In genomic region chr16:86566601-86566965, GRCh38 we compare ENCODE assay signal across 8 cellular contexts. TPM values are rescaled to one million over a fixed set of nuclear protein-coding genes. Genes with fewer than 3 reads are reported as not detected.
DNase-seq lines count a peak whose midpoint lies in the region; ATAC-seq and TF ChIP-seq lines count a peak whose summit lies in the region.

Gene FOXC2, plus strand, starts transcription at chr16:86566829. Its CDS starts 507 bp downstream, at chr16:86567336.

- 0 to 1% (median 1%) methylated on average over 29 to 30 of the region's 30 CpGs for whole genome bisulfite sequencing in ovary, 3 donors

- no peak within 1 kb of the TSS for H3K27ac ChIP-seq in foreskin keratinocyte
- peak within 1 kb of the TSS; percentile 10 to 24 for H3K27ac ChIP-seq in ovary
- H3K27ac ChIP-seq in OCI-LY7 (ENCODE audit: low read depth, low read length, poor library complexity, severe bottlenecking) = no peak within 1 kb of the TSS

- no peaks in the 10 kb centered on the region for H3K36me3 Mint-ChIP-seq in activated T-helper 17 cell treated with anti-CD3 and anti-CD28 coated beads, Interleukin-2, amount 50 U/mL, for 72 hours (ENCODE audit: low read depth)

- TF ChIP-seq EP300 in ovary (IDR thresholded peaks at IDR 0.05) = no peak

- H3K4me3 ChIP-seq in ovary = peak within 1 kb of the TSS; percentile 22
- H3K4me3 ChIP-seq in OCI-LY7 (ENCODE audit: low read depth, low read length, poor library complexity, severe bottlenecking) = no peak within 1 kb of the TSS

- H3K9me3 ChIP-seq in ovary = no peaks in the 10 kb centered on the region
- H3K9me3 ChIP-seq in OCI-LY7 (ENCODE audit: low read length) = no peaks in the 10 kb centered on the region

- DNase-seq in NCI-H2227 (lab: John Stamatoyannopoulos, UW; ENCODE audit: unreplicated experiment) = peak; percentile 15
- no peak for DNase-seq in NCI-H2227 treated with DMSO at 0.1 percent for 48 hours (lab: John Stamatoyannopoulos, UW)
- peak in 1 of 2 donors; percentile 70 for DNase-seq in foreskin keratinocyte
- DNase-seq in ovary = peak; percentile 46 to 78 (median 67)
- DNase-seq in GF-D8 (lab: John Stamatoyannopoulos, UW) = no peak
- DNase-seq in OCI-LY7 (ENCODE audit: low spot score) = no peak
- DNase-seq in D341Med (ENCODE audit: low spot score) = no peak

- intact Hi-C loops in ovary (cut with DNase I) = loop anchor here (5.0 to 10.0 kb wide), 4 partner anchors 488 to 711 kb away; no protein-coding TSS in a partner anchor
- intact Hi-C loops in OCI-LY7 (cut with micrococcal nuclease; ENCODE audit: unreplicated experiment) = no loop called here

- H3K27me3 ChIP-seq in foreskin keratinocyte (peaks cover 76% of the 10 kb centered on the region), ovary (peaks cover 2% of the 10 kb centered on the region)

- H3K27ac Mint-ChIP-seq in activated T-helper 17 cell treated with anti-CD3 and anti-CD28 coated beads, Interleukin-2, amount 50 U/mL, for 72 hours = no peak within 1 kb of the TSS

- H3K9me2 ChIP-seq in OCI-LY7 (ENCODE audit: insufficient read depth, low read length) = no peaks in the 10 kb centered on the region

- no peak within 1 kb of the TSS for H3K4me2 ChIP-seq in OCI-LY7 (ENCODE audit: low read length)

- no peak for ATAC-seq in activated T-helper 17 cell treated with anti-CD3 and anti-CD28 coated beads, Interleukin-2, amount 50 U/mL, for 72 hours (replicated peaks)
- peak; percentile 69 for ATAC-seq in foreskin keratinocyte

- peak within 1 kb of the TSS; percentile 25 for H3K4me3 Mint-ChIP-seq in activated T-helper 17 cell treated with anti-CD3 and anti-CD28 coated beads, Interleukin-2, amount 50 U/mL, for 72 hours

- BruUV-seq in OCI-LY7 (replicated peaks; lab: Mats Ljungman, UMichigan) = no TSS peak

- CTCF ChIA-PET in OCI-LY7 (lab: Charles Lee; ENCODE audit: unreplicated experiment) = no interaction called here

- no peaks in the 10 kb centered on the region for H3K36me3 ChIP-seq in ovary
- H3K36me3 ChIP-seq in OCI-LY7 (ENCODE audit: insufficient read depth, low read length) = no peaks in the 10 kb centered on the region

- H3K27me3 Mint-ChIP-seq in activated T-helper 17 cell treated with anti-CD3 and anti-CD28 coated beads, Interleukin-2, amount 50 U/mL, for 72 hours = peaks cover 50% of the 10 kb centered on the region

- no peak within 1 kb of the TSS for H2AFZ ChIP-seq in OCI-LY7 (ENCODE audit: low read length)

- H4K20me1 ChIP-seq in OCI-LY7 (ENCODE audit: insufficient read depth, low read length) = no peaks in the 10 kb centered on the region

- no peak for TF ChIP-seq POLR2A in ovary (IDR thresholded peaks at IDR 0.05)

- H3K4me1 ChIP-seq in foreskin keratinocyte (no peaks in the 10 kb centered on the region), ovary (ENCODE audit: insufficient read depth) (peaks cover 4% of the 10 kb centered on the region), OCI-LY7 (ENCODE audit: insufficient read depth, low read length, poor library complexity, severe bottlenecking) (peaks cover 32% of the 10 kb centered on the region)

- H3K9me3 Mint-ChIP-seq in activated T-helper 17 cell treated with anti-CD3 and anti-CD28 coated beads, Interleukin-2, amount 50 U/mL, for 72 hours = no peaks in the 10 kb centered on the region

- POLR2A ChIA-PET in OCI-LY7 (lab: Charles Lee) = no interaction called here

- no peaks in the 10 kb centered on the region for H3K79me2 ChIP-seq in OCI-LY7 (ENCODE audit: insufficient read depth, low read depth, low read length)

- TF ChIP-seq CTCF in foreskin keratinocyte (conservative IDR thresholded peaks at IDR 0.05) (no peak), ovary (IDR thresholded peaks at IDR 0.05) (no peak), OCI-LY7 (conservative IDR thresholded peaks at IDR 0.05; ENCODE audit: low read length) (no peak)

- peaks cover 5% of the 10 kb centered on the region for H3K4me1 Mint-ChIP-seq in activated T-helper 17 cell treated with anti-CD3 and anti-CD28 coated beads, Interleukin-2, amount 50 U/mL, for 72 hours

RNA-seq across cellular contexts. Expression of gene FOXC2, which starts in this region (rescaled TPM):
- total RNA-seq in activated T-helper 17 cell treated with anti-CD3 and anti-CD28 coated beads, Interleukin-2, amount 50 U/mL, for 72 hours = not detected
- total RNA-seq in foreskin keratinocyte (not detected in 2 replicates), ovary (1 to 10 TPM in 1 of 7 donors, under 1 TPM in 6; 0.10 to 1.3 (median 0.35) TPM), OCI-LY7 (2022) (0.15 TPM in 1 of 2 replicates, not detected in the other)
- polyA plus RNA-seq in foreskin keratinocyte (not detected in 2 replicates), ovary (1 to 10 TPM in 1 of 2 donors, under 1 TPM in 1; 0.47 to 2.5 TPM)
- total RNA-seq in OCI-LY7 (2014; rRNA removed; shearing (Covaris generic)) = not detected in 2 replicates

Comparison
In these comparisons a context has a peak if more than half of its experiments do, and no peak if none do; other contexts are left out.
1. DNase-seq: peak in NCI-H2227 (single experiment) and ovary (5 of 5); none in NCI-H2227 treated with DMSO at 0.1 percent for 48 hours (single experiment), GF-D8 (single experiment), OCI-LY7 (single experiment) and D341Med (single experiment).
2. Peak in ATAC-seq in foreskin keratinocyte; RNA of the gene not detected or under 1 TPM.
3. H3K27ac ChIP-seq: peak in ovary (2 of 2); none in foreskin keratinocyte (single experiment) and OCI-LY7 (single experiment).